Comparison of ENCODE assay signal across 1 cellular context in genomic region chr22:42333544-42333943, GRCh38.
TF ChIP-seq lines count a peak whose summit lies in the region.

No MANE protein-coding gene starts in this region.

TF ChIP-seq in K562, 482 proteins besides CTCF, POLR2A, EP300 and RAD21 (continued from another document):
- TF ChIP-seq ZNF407 (IDR thresholded peaks at IDR 0.05; ENCODE audit: low read depth), result no peak
